Comparison of ENCODE assay signal across 16 cellular contexts in genomic region chr5:81093536-81094196, GRCh38.
DNase-seq lines count a peak whose midpoint lies in the region; ATAC-seq and TF ChIP-seq lines count a peak whose summit lies in the region.
"Had no signal": no experiment of that assay in that cellular context is flagged by ENCODE, and none has a peak within 500 bp of the region (broad histone marks: within the 10 kb centered on the region; RNA-seq: fewer than 3 reads in every experiment).

No MANE protein-coding gene starts in this region.

- H3K27ac Mint-ChIP-seq in activated naive CD8-positive, alpha-beta T cell treated with anti-CD3 and anti-CD28 coated beads, Interleukin-2, amount 10 ng/mL, durations not matched to agents 7 days and 5 days: no peak overlapping the region
- H3K27ac Mint-ChIP-seq in activated naive CD8-positive, alpha-beta T cell treated with anti-CD3 and anti-CD28 coated beads for 36 hours: no peak overlapping the region
- H3K27ac Mint-ChIP-seq in endodermal cell (no peak overlapping the region), osteocyte (ENCODE audit: unreplicated experiment) (no peak overlapping the region)

- peak; percentile 58 for ATAC-seq in activated naive CD8-positive, alpha-beta T cell treated with anti-CD3 and anti-CD28 coated beads, Interleukin-2, amount 10 ng/mL, durations not matched to agents 7 days and 5 days (ENCODE audit: low read depth)
- no peak for ATAC-seq in HG03159 (IDR thresholded peaks at IDR 0.05; ENCODE audit: unreplicated experiment)
- ATAC-seq in body of pancreas: no peak

- BruUV-seq in OCI-LY7 (replicated peaks; lab: Mats Ljungman, UMichigan): no TSS peak

- H3K79me2 ChIP-seq in OCI-LY7 (ENCODE audit: insufficient read depth, low read depth, low read length): no peaks in the 10 kb centered on the region

- H3K36me3 ChIP-seq in OCI-LY7 (ENCODE audit: insufficient read depth, low read length) (no peaks in the 10 kb centered on the region), endodermal cell (ENCODE audit: control insufficient read depth, insufficient read depth, low read length) (no peaks in the 10 kb centered on the region), body of pancreas (replicated peaks in 1 of 2; ENCODE audit: insufficient read depth in 1 of 2, low read depth in 2 of 2) (no peaks in the 10 kb centered on the region)
- H3K36me3 ChIP-seq: BE2C had no signal

- DNase-seq in activated naive CD8-positive, alpha-beta T cell treated with anti-CD3 and anti-CD28 coated beads, Interleukin-2, amount 10 ng/mL, durations not matched to agents 7 days and 5 days: no peak
- DNase-seq in activated naive CD8-positive, alpha-beta T cell treated with anti-CD3 and anti-CD28 coated beads for 36 hours: no peak
- DNase-seq in HuH-7 (ENCODE audit: low spot score) (peak; percentile 6), OCI-LY7 (ENCODE audit: low spot score) (no peak), endodermal cell (no peak), osteocyte (ENCODE audit: extremely low spot score, unreplicated experiment) (no peak), body of pancreas (no peak)
- DNase-seq: BE2C; Caco-2; CD8-positive, alpha-beta memory T cell; DND-41; GF-D8; HCEC 1CT had no signal

- H3K27ac ChIP-seq in OCI-LY7 (ENCODE audit: low read depth, low read length, poor library complexity, severe bottlenecking): no peak overlapping the region
- H3K27ac ChIP-seq in endodermal cell (ENCODE audit: low read depth, low read length): no peak overlapping the region
- no peak overlapping the region for H3K27ac ChIP-seq in body of pancreas
- H3K27ac ChIP-seq: A549, C4-2B had no signal

- intact Hi-C loops in OCI-LY7 (cut with micrococcal nuclease; ENCODE audit: unreplicated experiment): no loop called here
- intact Hi-C loops in body of pancreas (cut with DNase I): no loop called here

- no peak overlapping the region for H3K4me3 ChIP-seq in OCI-LY7 (ENCODE audit: low read depth, low read length, poor library complexity, severe bottlenecking)
- H3K4me3 ChIP-seq in endodermal cell (ENCODE audit: low read length): no peak overlapping the region
- no peak overlapping the region for H3K4me3 ChIP-seq in body of pancreas
- H3K4me3 ChIP-seq: A549 had no signal

- H2AFZ ChIP-seq in OCI-LY7 (ENCODE audit: low read length): 0 out of 2 replicates have a peak overlapping the region, but pooled peaks have one; percentile 0

- H4K20me1 ChIP-seq in OCI-LY7 (ENCODE audit: insufficient read depth, low read length): no peaks in the 10 kb centered on the region

- H3K27me3 ChIP-seq in endodermal cell (ENCODE audit: control insufficient read depth, insufficient read depth, low read length, poor library complexity, severe bottlenecking) (no peaks in the 10 kb centered on the region), body of pancreas (no peaks in the 10 kb centered on the region)
- H3K27me3 ChIP-seq: BE2C had no signal

- POLR2A ChIA-PET in activated naive CD8-positive, alpha-beta T cell treated with anti-CD3 and anti-CD28 coated beads, Interleukin-2, amount 10 ng/mL, durations not matched to agents 7 days and 5 days (lab: Charles Lee): no interaction called here
- POLR2A ChIA-PET in OCI-LY7 (lab: Charles Lee): interaction anchor here (0.5 kb wide), 2 partner anchors 20 to 499 kb away, joined by 3 to 4 read pairs; no protein-coding TSS in a partner anchor

- no peaks in the 10 kb centered on the region for H3K9me2 ChIP-seq in OCI-LY7 (ENCODE audit: insufficient read depth, low read length)

- TF ChIP-seq POLR2A in body of pancreas (IDR thresholded peaks at IDR 0.05): no peak

- CTCF ChIA-PET in OCI-LY7 (lab: Charles Lee; ENCODE audit: unreplicated experiment): no interaction called here

- WGBS in endodermal cell (ENCODE audit: insufficient coverage in 1 of 2, insufficient read length in 1 of 2), 2 experiments: 86 to 92% methylated on average over 1 to 2 of the region's 2 CpGs
- WGBS in body of pancreas, 2 donors: 63 to 69% methylated on average over 2 of the region's 2 CpGs

- H3K4me2 ChIP-seq in OCI-LY7 (ENCODE audit: low read length): no peak overlapping the region
- H3K4me2 ChIP-seq: A549 had no signal

- H3K9ac ChIP-seq in endodermal cell (ENCODE audit: extremely low read depth, low read length, poor library complexity, severe bottlenecking): no peak overlapping the region

- peaks cover 18% of the 10 kb centered on the region for H3K36me3 Mint-ChIP-seq in activated naive CD8-positive, alpha-beta T cell treated with anti-CD3 and anti-CD28 coated beads, Interleukin-2, amount 10 ng/mL, durations not matched to agents 7 days and 5 days
- peaks cover 8% of the 10 kb centered on the region for H3K36me3 Mint-ChIP-seq in activated naive CD8-positive, alpha-beta T cell treated with anti-CD3 and anti-CD28 coated beads for 36 hours
- no peaks in the 10 kb centered on the region for H3K36me3 Mint-ChIP-seq in endodermal cell (ENCODE audit: low read depth)
- H3K36me3 Mint-ChIP-seq in osteocyte (ENCODE audit: unreplicated experiment): no peaks in the 10 kb centered on the region

- TF ChIP-seq CTCF in OCI-LY7 (conservative IDR thresholded peaks at IDR 0.05; ENCODE audit: low read length) (no peak), endodermal cell (conservative IDR thresholded peaks at IDR 0.05) (peak; percentile 35), osteocyte (IDR thresholded peaks at IDR 0.05) (no peak), body of pancreas (IDR thresholded peaks at IDR 0.05) (no peak)

- no peaks in the 10 kb centered on the region for H3K9me3 ChIP-seq in OCI-LY7 (ENCODE audit: low read length)
- no peaks in the 10 kb centered on the region for H3K9me3 ChIP-seq in endodermal cell (ENCODE audit: control insufficient read depth, low read length)
- no peaks in the 10 kb centered on the region for H3K9me3 ChIP-seq in body of pancreas
- H3K9me3 ChIP-seq: A549, BE2C, Caco-2 had no signal

- no peaks in the 10 kb centered on the region for H3K27me3 Mint-ChIP-seq in activated naive CD8-positive, alpha-beta T cell treated with anti-CD3 and anti-CD28 coated beads, Interleukin-2, amount 10 ng/mL, durations not matched to agents 7 days and 5 days
- H3K27me3 Mint-ChIP-seq in activated naive CD8-positive, alpha-beta T cell treated with anti-CD3 and anti-CD28 coated beads for 36 hours: no peaks in the 10 kb centered on the region
- H3K27me3 Mint-ChIP-seq in endodermal cell (ENCODE audit: insufficient read depth) (no peaks in the 10 kb centered on the region), osteocyte (ENCODE audit: unreplicated experiment) (peaks cover 35% of the 10 kb centered on the region)
- H3K27me3 Mint-ChIP-seq: CD8-positive, alpha-beta memory T cell had no signal

- H3K4me3 Mint-ChIP-seq in activated naive CD8-positive, alpha-beta T cell treated with anti-CD3 and anti-CD28 coated beads, Interleukin-2, amount 10 ng/mL, durations not matched to agents 7 days and 5 days: no peak overlapping the region
- no peak overlapping the region for H3K4me3 Mint-ChIP-seq in activated naive CD8-positive, alpha-beta T cell treated with anti-CD3 and anti-CD28 coated beads for 36 hours
- H3K4me3 Mint-ChIP-seq in endodermal cell (no peak overlapping the region), osteocyte (ENCODE audit: unreplicated experiment) (no peak overlapping the region)
- H3K4me3 Mint-ChIP-seq: CD8-positive, alpha-beta memory T cell had no signal

- no peaks in the 10 kb centered on the region for H3K4me1 ChIP-seq in OCI-LY7 (ENCODE audit: insufficient read depth, low read length, poor library complexity, severe bottlenecking)
- no peaks in the 10 kb centered on the region for H3K4me1 ChIP-seq in endodermal cell (ENCODE audit: control insufficient read depth, insufficient read depth, low read length)
- no peaks in the 10 kb centered on the region for H3K4me1 ChIP-seq in body of pancreas
- H3K4me1 ChIP-seq: A549, BE2C, Caco-2 had no signal

- no peaks in the 10 kb centered on the region for H3K9me3 Mint-ChIP-seq in activated naive CD8-positive, alpha-beta T cell treated with anti-CD3 and anti-CD28 coated beads, Interleukin-2, amount 10 ng/mL, durations not matched to agents 7 days and 5 days
- H3K9me3 Mint-ChIP-seq in activated naive CD8-positive, alpha-beta T cell treated with anti-CD3 and anti-CD28 coated beads for 36 hours: no peaks in the 10 kb centered on the region
- H3K9me3 Mint-ChIP-seq in endodermal cell (no peaks in the 10 kb centered on the region), osteocyte (ENCODE audit: unreplicated experiment) (no peaks in the 10 kb centered on the region)
- H3K9me3 Mint-ChIP-seq: CD8-positive, alpha-beta memory T cell had no signal

- peaks cover 3% of the 10 kb centered on the region for H3K4me1 Mint-ChIP-seq in activated naive CD8-positive, alpha-beta T cell treated with anti-CD3 and anti-CD28 coated beads, Interleukin-2, amount 10 ng/mL, durations not matched to agents 7 days and 5 days
- peaks cover 2% of the 10 kb centered on the region for H3K4me1 Mint-ChIP-seq in activated naive CD8-positive, alpha-beta T cell treated with anti-CD3 and anti-CD28 coated beads for 36 hours
- no peaks in the 10 kb centered on the region for H3K4me1 Mint-ChIP-seq in endodermal cell
- H3K4me1 Mint-ChIP-seq in osteocyte (ENCODE audit: unreplicated experiment): no peaks in the 10 kb centered on the region
- H3K4me1 Mint-ChIP-seq: CD8-positive, alpha-beta memory T cell had no signal
